In genomic region chr4:52051615-52052474, GRCh38 we compare ENCODE assay signal across 8 cellular contexts. TPM values are rescaled to one million over a fixed set of nuclear protein-coding genes. Genes with fewer than 3 reads are reported as not detected.
A peak's percentile ranks its signal among the peaks of the same experiment; 100 is the strongest.
DNase-seq lines count a peak whose midpoint lies in the region; ATAC-seq, FAIRE-seq and TF ChIP-seq lines count a peak whose summit lies in the region.

No MANE protein-coding gene starts in this region.

- TF ChIP-seq POLR2A in GM15510 (IDR thresholded peaks at IDR 0.05; ENCODE audit: borderline replicate concordance, extremely low read depth, insufficient read length), result peak; percentile 22

- peaks cover 14% of the 10 kb centered on the region for H3K4me1 ChIP-seq in keratinocyte (ENCODE audit: control insufficient read depth, extremely low read depth, insufficient read depth, low read length)

- H3K9me1 ChIP-seq in keratinocyte (ENCODE audit: control insufficient read depth, extremely low read depth, insufficient read depth, low read length), result no peaks in the 10 kb centered on the region

- FAIRE-seq in keratinocyte (lab: Jason Lieb, UNC), result peak; percentile 94

- peak overlapping the region; percentile 62 to 92 (median 73) for H3K4me3 ChIP-seq in keratinocyte (ENCODE audit: control insufficient read depth in 2 of 3, extremely low read depth in 1 of 3, insufficient read depth in 2 of 3, low read depth in 1 of 3, low read length in 3 of 3)

- H3K9ac ChIP-seq in keratinocyte (ENCODE audit: control insufficient read depth, extremely low read depth, insufficient read depth, low read length), result peak overlapping the region; percentile 80

- H2AFZ ChIP-seq in keratinocyte (ENCODE audit: control insufficient read depth, low read length), result peak overlapping the region; percentile 97

- no peaks in the 10 kb centered on the region for H3K27me3 ChIP-seq in keratinocyte (ENCODE audit: control insufficient read depth, extremely low read depth, insufficient read depth, low read length)

- no peaks in the 10 kb centered on the region for H3K79me2 ChIP-seq in keratinocyte (ENCODE audit: control insufficient read depth, insufficient read depth, low read length)

- H3K36me3 ChIP-seq in keratinocyte (ENCODE audit: control insufficient read depth in 2 of 2, extremely low read depth in 1 of 2, insufficient read depth in 2 of 2, low read length in 2 of 2), result no peaks in the 10 kb centered on the region

- dilution Hi-C loops in keratinocyte (cut with MboI; ENCODE audit: extremely low pct_ligation_motif_present, low sequenced_read_pairs), result no loop called here

- no peaks in the 10 kb centered on the region for H3K9me3 ChIP-seq in keratinocyte (ENCODE audit: control insufficient read depth, low read depth, low read length)

- ATAC-seq in HG02938 (IDR thresholded peaks at IDR 0.05; ENCODE audit: unreplicated experiment), result peak; percentile 65
- ATAC-seq in GM19324 (IDR thresholded peaks at IDR 0.05; ENCODE audit: low FRiP score, unreplicated experiment), result no peak

- H3K27ac ChIP-seq in keratinocyte (ENCODE audit: control insufficient read depth, insufficient read depth, low read length), result peak overlapping the region; percentile 77

- no peaks in the 10 kb centered on the region for H4K20me1 ChIP-seq in keratinocyte (ENCODE audit: control insufficient read depth, extremely low read depth, insufficient read depth, low read length)

- H3K4me2 ChIP-seq in keratinocyte (ENCODE audit: control insufficient read depth, extremely low read depth, insufficient read depth, low read depth, low read length), result peak overlapping the region; percentile 90

- no peak for TF ChIP-seq CTCF in keratinocyte (optimal IDR thresholded peaks at IDR 0.05 in 1 of 3, IDR thresholded peaks at IDR 0.05 in 1 of 3, conservative IDR thresholded peaks at IDR 0.05 in 1 of 3; ENCODE audit: extremely low read depth in 1 of 3, insufficient read depth in 2 of 3, low read length in 3 of 3)

- DNase-seq in AG08396 (ENCODE audit: low spot score) (peak; percentile 92), NCI-H69 (lab: John Stamatoyannopoulos, UW) (peak; percentile 94), cerebellar cortex (ENCODE audit: low spot score) (peak; percentile 44), keratinocyte (ENCODE audit: low read depth, low spot score) (peak; percentile 67)
- peak; percentile 28 for DNase-seq in stimulated activated CD8-positive, alpha-beta memory T cell treated with anti-CD3 and anti-CD28 coated beads, Interleukin-4, amount 100 ng/mL, for 48 hours

RNA-seq across cellular contexts. Expression of gene SPATA18, which starts 0.7 kb away (rescaled TPM):
- polyA plus RNA-seq in keratinocyte, result 4.1 to 5.9 TPM (median 5.6 TPM) in 3 replicates
- 8.2 TPM for polyA plus RNA-seq in keratinocyte (2011; ENCODE audit: low read depth)
- polyA plus RNA-seq in keratinocyte (2011; cell fraction: cytosol; rRNA removed), result 4.7 and 7.4 TPM in 2 replicates
- 8.3 and 11.0 TPM in 2 replicates for polyA plus RNA-seq in keratinocyte (2011; cell fraction: nucleus; rRNA removed)
- polyA plus RNA-seq in keratinocyte (2012; ENCODE audit: low replicate concordance), result 4.7 and 6.4 TPM in 2 replicates
- 7.9 to 13.7 TPM (median 9.0 TPM) in 3 replicates for polyA minus RNA-seq in keratinocyte
- polyA minus RNA-seq in keratinocyte (2011; cell fraction: cytosol; rRNA and poly(A)+ RNA removed), result 7.9 TPM
- 6.2 and 6.8 TPM in 2 replicates for polyA minus RNA-seq in keratinocyte (2011; cell fraction: nucleus; rRNA and poly(A)+ RNA removed)

RNA-seq across cellular contexts. Expression of gene SGCB, which starts 13.7 kb away (rescaled TPM):
- 10.3 to 18.3 TPM (median 14.7 TPM) in 3 replicates for polyA plus RNA-seq in keratinocyte
- polyA plus RNA-seq in keratinocyte (2011; ENCODE audit: low read depth), result 7.5 TPM
- 6.6 and 11.4 TPM in 2 replicates for polyA plus RNA-seq in keratinocyte (2011; cell fraction: cytosol; rRNA removed)
- 14.2 and 14.4 TPM in 2 replicates for polyA plus RNA-seq in keratinocyte (2011; cell fraction: nucleus; rRNA removed)
- 5.1 and 15.8 TPM in 2 replicates for polyA plus RNA-seq in keratinocyte (2012; ENCODE audit: low replicate concordance)
- polyA minus RNA-seq in keratinocyte, result 4.1 to 11.8 TPM (median 4.4 TPM) in 3 replicates
- polyA minus RNA-seq in keratinocyte (2011; cell fraction: cytosol; rRNA and poly(A)+ RNA removed), result 4.8 TPM
- polyA minus RNA-seq in keratinocyte (2011; cell fraction: nucleus; rRNA and poly(A)+ RNA removed), result 5.2 and 15.7 TPM in 2 replicates

RNA-seq across cellular contexts. Expression of gene LRRC66, which starts 31.7 kb away (rescaled TPM):
- 0.09 to 0.28 TPM (median 0.26 TPM) in 3 replicates for polyA plus RNA-seq in keratinocyte
- polyA plus RNA-seq in keratinocyte (2011; ENCODE audit: low read depth), result 0.22 TPM
- 0.05 and 0.10 TPM in 2 replicates for polyA plus RNA-seq in keratinocyte (2011; cell fraction: cytosol; rRNA removed)
- 1.5 TPM in 2 replicates for polyA plus RNA-seq in keratinocyte (2011; cell fraction: nucleus; rRNA removed)
- 0.10 and 0.18 TPM in 2 replicates for polyA plus RNA-seq in keratinocyte (2012; ENCODE audit: low replicate concordance)
- polyA minus RNA-seq in keratinocyte, result 0.26 to 0.30 TPM in 2 of 3 replicates, not detected in the other
- not detected for polyA minus RNA-seq in keratinocyte (2011; cell fraction: cytosol; rRNA and poly(A)+ RNA removed)
- polyA minus RNA-seq in keratinocyte (2011; cell fraction: nucleus; rRNA and poly(A)+ RNA removed), result 0.53 and 1.3 TPM in 2 replicates

Comparison
In these comparisons a context has a peak if more than half of its experiments do, and no peak if none do; other contexts are left out.
1. DNase-seq: peak in every context shown above with its lines; median percentile 94 in NCI-H69; 92 in AG08396; 67 in keratinocyte; 44 in cerebellar cortex; 28 in stimulated activated CD8-positive, alpha-beta memory T cell treated with anti-CD3 and anti-CD28 coated beads, Interleukin-4, amount 100 ng/mL, for 48 hours.